In the genomic region with DNA sequence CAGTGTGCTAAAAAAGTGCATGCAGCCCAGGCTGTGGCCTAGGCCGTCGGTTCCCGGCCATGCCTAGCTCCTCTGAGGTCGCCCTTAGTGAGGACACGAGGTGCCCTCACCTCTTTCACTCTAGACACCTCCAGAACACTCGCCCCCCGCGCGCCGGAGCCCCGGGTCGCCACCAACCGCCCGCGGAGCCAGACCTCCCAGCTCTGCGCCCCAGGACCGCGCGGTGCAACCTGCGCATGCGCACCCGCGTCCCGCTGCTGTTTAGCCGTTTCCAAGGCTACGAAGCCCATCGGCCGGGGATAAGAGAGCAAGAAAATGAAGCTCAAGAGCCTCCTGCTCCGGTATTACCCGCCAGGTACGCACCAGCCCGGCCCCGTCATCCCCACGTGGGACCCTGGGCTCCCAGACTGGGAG, we compare ENCODE assay signal across 9 cellular contexts. TPM values are rescaled to one million over a fixed set of nuclear protein-coding genes. Genes with fewer than 3 reads are reported as not detected.
DNase-seq lines count a peak whose midpoint lies in the region; ATAC-seq and TF ChIP-seq lines count a peak whose summit lies in the region.
"Had no signal": no experiment of that assay in that cellular context is flagged by ENCODE, and none has a peak within 500 bp of the region (broad histone marks: within the 10 kb centered on the region; RNA-seq: fewer than 3 reads in every experiment).

A gene with protein sequence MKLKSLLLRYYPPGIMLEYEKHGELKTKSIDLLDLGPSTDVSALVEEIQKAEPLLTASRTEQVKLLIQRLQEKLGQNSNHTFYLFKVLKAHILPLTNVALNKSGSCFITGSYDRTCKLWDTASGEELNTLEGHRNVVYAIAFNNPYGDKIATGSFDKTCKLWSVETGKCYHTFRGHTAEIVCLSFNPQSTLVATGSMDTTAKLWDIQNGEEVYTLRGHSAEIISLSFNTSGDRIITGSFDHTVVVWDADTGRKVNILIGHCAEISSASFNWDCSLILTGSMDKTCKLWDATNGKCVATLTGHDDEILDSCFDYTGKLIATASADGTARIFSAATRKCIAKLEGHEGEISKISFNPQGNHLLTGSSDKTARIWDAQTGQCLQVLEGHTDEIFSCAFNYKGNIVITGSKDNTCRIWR (plus strand): TSS at position 257 of the 414 bp plus-strand sequence. CDS start 59 bp downstream, at position 316.

- H3K4me3 ChIP-seq in PC-9 (peak within 1 kb of the TSS; percentile 45; the same call in 1 of the 2 replicates), adipocyte (ENCODE audit: low read length) (peak within 1 kb of the TSS; percentile 78), heart left ventricle (peak within 1 kb of the TSS in 10 of 12 donors; percentile 20 to 54 (median 44)), psoas muscle (peak within 1 kb of the TSS; percentile 35)

- H3K79me2 ChIP-seq in PC-9 (ENCODE audit: low read depth), result no peaks in the 10 kb centered on the region

- DNase-seq in 8988T (peak; percentile 49), PC-9 (peak in 1 of 2 experiments; percentile 62), adipocyte (ENCODE audit: low read depth) (peak; percentile 85), heart left ventricle (peak in 4 of 5 donors; percentile 38 to 81 (median 53)), psoas muscle (peak; percentile 51 to 67), midbrain (lab: John Stamatoyannopoulos, UW) (no peak)

- POLR2A ChIA-PET in PC-9 (lab: Charles Lee; ENCODE audit: unreplicated experiment), result interaction anchor here (0.6 to 0.7 kb wide), 4 partner anchors 9 to 605 kb away, joined by 3 to 8 read pairs (median 4); no protein-coding TSS in a partner anchor

- WGBS in heart left ventricle, 4 donors, result 1 to 3% (median 1%) methylated on average over 30 to 34 of the region's 34 CpGs
- 1 to 2% (median 1%) methylated on average over 33 to 34 of the region's 34 CpGs for WGBS in psoas muscle, 3 donors

- H3K36me3 ChIP-seq in PC-9 (ENCODE audit: low read depth) (no peaks in the 10 kb centered on the region), adipocyte (ENCODE audit: control insufficient read depth, insufficient read depth, low read length, severe bottlenecking) (no peaks in the 10 kb centered on the region), heart left ventricle (no peaks in the 10 kb centered on the region), psoas muscle (ENCODE audit: insufficient read depth in 1 of 2, low read depth in 1 of 2) (no peaks in the 10 kb centered on the region)

- H4K20me1 ChIP-seq in PC-9 (ENCODE audit: insufficient read depth), result no peaks in the 10 kb centered on the region

- H3F3A ChIP-seq in PC-9 (ENCODE audit: insufficient read depth, low read depth), result no peaks in the 10 kb centered on the region

- H3K9me3 ChIP-seq in PC-9 (ENCODE audit: insufficient read depth, low read depth) (no peaks in the 10 kb centered on the region), adipocyte (ENCODE audit: control insufficient read depth, low read length) (no peaks in the 10 kb centered on the region), heart left ventricle (no peaks in the 10 kb centered on the region), psoas muscle (no peaks in the 10 kb centered on the region)

- H3K27ac ChIP-seq in PC-9 (peak within 1 kb of the TSS; percentile 55), heart left ventricle (no peak within 1 kb of the TSS), psoas muscle (no peak within 1 kb of the TSS)

- no TSS peak for BruUV-seq in PC-9 (replicated peaks; lab: Mats Ljungman, UMichigan)

- CTCF ChIA-PET in PC-9 (lab: Charles Lee), result interaction anchor here (0.7 kb wide), 1 partner anchor 9 kb away, joined by 4 read pairs; no protein-coding TSS in a partner anchor

- TF ChIP-seq CTCF in PC-9 (conservative IDR thresholded peaks at IDR 0.05) (no peak), heart left ventricle (IDR thresholded peaks at IDR 0.05) (no peak), psoas muscle (IDR thresholded peaks at IDR 0.05) (no peak)

- H2AFZ ChIP-seq in PC-9, result peak within 1 kb of the TSS; percentile 23; the same call in 1 of the 2 replicates

- intact Hi-C loops in PC-9 (cut with micrococcal nuclease; ENCODE audit: unreplicated experiment), result no loop called here
- intact Hi-C loops in heart left ventricle (cut with DNase I), result no loop called here
- intact Hi-C loops in psoas muscle (cut with DNase I), result no loop called here

- no peaks in the 10 kb centered on the region for H3K27me3 ChIP-seq in PC-9 (ENCODE audit: insufficient read depth, low read depth)
- H3K27me3 ChIP-seq in adipocyte (replicated peaks; ENCODE audit: control insufficient read depth, insufficient read depth, low read length), result no peaks in the 10 kb centered on the region
- H3K27me3 ChIP-seq in heart left ventricle, result peaks cover 0 to 29% (median 0%) of the 10 kb centered on the region in 9 donors
- H3K27me3 ChIP-seq in psoas muscle (ENCODE audit: insufficient read depth in 3 of 3, low read length in 2 of 3), result peaks cover 0 to 20% (median 0%) of the 10 kb centered on the region in 3 donors

- H3K4me2 ChIP-seq in PC-9, result peak within 1 kb of the TSS; percentile 35

- no peaks in the 10 kb centered on the region for H3K9me2 ChIP-seq in PC-9 (ENCODE audit: insufficient read depth)

- ATAC-seq in GM19455 (IDR thresholded peaks at IDR 0.05; ENCODE audit: unreplicated experiment) (peak; percentile 83), heart left ventricle (peak in 3 of 4 donors; percentile 65 to 82 (median 78)), psoas muscle (no peak), GM18517 (IDR thresholded peaks at IDR 0.05; ENCODE audit: unreplicated experiment) (no peak)

- H3K4me1 ChIP-seq in PC-9 (replicated peaks; ENCODE audit: insufficient read depth) (peaks cover 9% of the 10 kb centered on the region), adipocyte (ENCODE audit: control insufficient read depth, insufficient read depth, low read length) (peaks cover 12% of the 10 kb centered on the region), heart left ventricle (peaks cover 0 to 9% (median 0%) of the 10 kb centered on the region in 12 donors), psoas muscle (no peaks in the 10 kb centered on the region)

- no peak for TF ChIP-seq POLR2A in heart left ventricle (IDR thresholded peaks at IDR 0.05)

- H3K9ac ChIP-seq in adipocyte (ENCODE audit: low read length), result peak within 1 kb of the TSS; percentile 76

RNA-seq across cellular contexts. Expression of the gene that starts here (rescaled TPM):
- total RNA-seq in PC-9 (2021) (1.8 and 2.8 TPM in 2 replicates), heart left ventricle (1 to 10 TPM in 1 of 9 donors, under 1 TPM in 3, not detected in 5; 0.20 to 1.3 (median 0.46) TPM), psoas muscle (not detected)
- polyA plus RNA-seq in heart left ventricle (under 1 TPM in 1 of 2 donors, not detected in 1; 0.47 TPM), psoas muscle (under 1 TPM in 2 of 3 donors, not detected in 1; 0.03 to 0.21 TPM)
- total RNA-seq: activated CD8-positive, alpha-beta memory T cell treated with anti-CD3 and anti-CD28 coated beads for 36 hours had no signal

Comparison
In these comparisons a context has a peak if more than half of its experiments do, and no peak if none do; other contexts are left out.
1. Peak in DNase-seq and H3K4me3 ChIP-seq in psoas muscle; RNA of the gene not detected or under 1 TPM.
2. ATAC-seq: peak in GM19455 (single experiment) and heart left ventricle (3 of 4); none in psoas muscle (0 of 4) and GM18517 (single experiment).
3. Peak in every context shown above with its lines, with median percentiles within 50 percentile points of each other: H3K4me3 ChIP-seq.